In genomic region chr1:4634156-4634792, GRCh38 we compare ENCODE assay signal across 31 cellular contexts. TPM values are rescaled to one million over a fixed set of nuclear protein-coding genes. Genes with fewer than 3 reads are reported as not detected.
"Had no signal": no experiment of that assay in that cellular context is flagged by ENCODE, and none has a peak within 500 bp of the region (broad histone marks: within the 10 kb centered on the region; RNA-seq: fewer than 3 reads in every experiment).

No MANE protein-coding gene starts in this region.

- H3K27ac ChIP-seq: SJCRH30, SK-N-MC, WERI-Rb-1 had no signal

- H3K4me1 ChIP-seq: SJCRH30 had no signal

- H3K4me3 ChIP-seq: SJCRH30, SK-N-MC had no signal

- H3K9me3 ChIP-seq: SJCRH30 had no signal

- DNase-seq: activated CD4-positive, alpha-beta memory T cell treated with anti-CD3 and anti-CD28 coated beads, Interleukin-2, amount 10 ng/mL, durations not matched to agents 7 days and 5 days; activated CD4-positive, alpha-beta T cell treated with anti-CD3 and anti-CD28 coated beads for 1 hour; activated CD4-positive, alpha-beta T cell treated with anti-CD3 and anti-CD28 coated beads for 48 hours; activated CD4-positive, CD25-positive, alpha-beta regulatory T cell; activated CD8-positive, alpha-beta memory T cell treated with anti-CD3 and anti-CD28 coated beads for 24 hours; activated CD8-positive, alpha-beta memory T cell treated with anti-CD3 and anti-CD28 coated beads, Interleukin-2, amount 10 ng/mL, durations not matched to agents 7 days and 5 days; activated CD8-positive, alpha-beta memory T cell treated with anti-CD3 and anti-CD28 coated beads, Interleukin-2, amount 50 U/mL, for 48 hours; activated effector memory CD4-positive, alpha-beta T cell treated with Interleukin-2 at 50 U/mL for 16 hours; activated naive CD4-positive, alpha-beta T cell treated with anti-CD3 and anti-CD28 coated beads, Interleukin-2, amount 10 ng/mL, durations not matched to agents 7 days and 5 days; activated naive CD8-positive, alpha-beta T cell treated with anti-CD3 and anti-CD28 coated beads, Interleukin-2, amount 50 U/mL, for 24 hours; activated T-cell treated with anti-CD3 and anti-CD28 coated beads, Interleukin-2, amount 50 U/mL, for 48 hours; cerebellar nuclear complex; NCI-H1092 treated with DMSO at 0.1 percent for 48 hours; NCI-H1417; NCI-H146; NCI-H187; NCI-H2029 treated with DMSO at 0.1 percent for 48 hours; NCI-H2107; NCI-H2171; NCI-H2227 treated with DMSO at 0.1 percent for 48 hours; NCI-H446; NCI-H510A treated with DMSO at 0.1 percent for 48 hours; NCI-H526 treated with DMSO at 0.1 percent for 48 hours; SHP77; SJCRH30; T1000; WERI-Rb-1 had no signal

- H3K36me3 ChIP-seq: SJCRH30, WERI-Rb-1 had no signal

- ATAC-seq: activated CD8-positive, alpha-beta memory T cell treated with anti-CD3 and anti-CD28 coated beads, Interleukin-2, amount 10 ng/mL, durations not matched to agents 7 days and 5 days; activated naive CD8-positive, alpha-beta T cell treated with anti-CD3 and anti-CD28 coated beads, Interleukin-2, amount 50 U/mL, for 24 hours; Panc1 had no signal

RNA-seq across cellular contexts. Expression of gene AJAP1, which starts 20.1 kb away (rescaled TPM):
- total RNA-seq: activated CD4-positive, alpha-beta memory T cell treated with anti-CD3 and anti-CD28 coated beads, Interleukin-2, amount 10 ng/mL, durations not matched to agents 7 days and 5 days; activated CD8-positive, alpha-beta memory T cell treated with anti-CD3 and anti-CD28 coated beads, Interleukin-2, amount 10 ng/mL, durations not matched to agents 7 days and 5 days; M059J; SJCRH30; T-helper 1 cell treated with Interleukin-12 subunit alpha and Interleukin-12 subunit beta and Interleukin-4 antibody, amounts not matched to agents 30 ng/mL and 1 ng/mL, for 36 hours had no signal
